In genomic region chr19:37227996-37228395, GRCh38 we compare ENCODE assay signal across 8 cellular contexts. TPM values are rescaled to one million over a fixed set of nuclear protein-coding genes. Genes with fewer than 3 reads are reported as not detected.
A peak's percentile ranks its signal among the peaks of the same experiment; 100 is the strongest.
DNase-seq lines count a peak whose midpoint lies in the region; ATAC-seq, FAIRE-seq and TF ChIP-seq lines count a peak whose summit lies in the region.

No MANE protein-coding gene starts in this region.

- CTCF ChIA-PET in BJ (lab: Yijun Ruan, JAX) = no interaction called here

- DNase-seq in BJ (ENCODE audit: low read depth) (no peak), kidney glomerular epithelial cell (lab: John Stamatoyannopoulos, UW) (no peak), MV-4-11 (lab: John Stamatoyannopoulos, UW) (no peak), H4 (ENCODE audit: low spot score) (no peak)
- DNase-seq in activated CD8-positive, alpha-beta memory T cell treated with anti-CD3 and anti-CD28 coated beads, Interleukin-2, amount 50 U/mL, for 4 hours = peak; percentile 26

- peaks cover 9% of the 10 kb centered on the region for H3K36me3 ChIP-seq in BJ (ENCODE audit: control insufficient read depth, insufficient read depth, low read length)

- H3K4me3 ChIP-seq in BJ (ENCODE audit: low read depth, low read length) = no peak overlapping the region

- peak; percentile 81 for FAIRE-seq in islet of Langerhans (lab: Jason Lieb, UNC)

- TF ChIP-seq CTCF in BJ (IDR thresholded peaks at IDR 0.05; ENCODE audit: insufficient read depth, low read depth, low read length) = peak; percentile 52
- peak; percentile 52 for TF ChIP-seq CTCF in GM12874 (IDR thresholded peaks at IDR 0.05; ENCODE audit: insufficient read depth, low read depth, low read length)

- POLR2A ChIA-PET in BJ (lab: Charles Lee) = no interaction called here

- no peaks in the 10 kb centered on the region for H3K27me3 ChIP-seq in BJ (ENCODE audit: control insufficient read depth, insufficient read depth, low read length)

- no peak for ATAC-seq in HG03097 (IDR thresholded peaks at IDR 0.05; ENCODE audit: low FRiP score, unreplicated experiment)

RNA-seq across cellular contexts. Expression of gene ZNF383, which starts 10.0 kb away (rescaled TPM):
- 2.1 and 3.3 TPM in 2 replicates for polyA plus RNA-seq in BJ (2011; rRNA removed)
- polyA minus RNA-seq in BJ (2011; rRNA and poly(A)+ RNA removed) = 4.8 and 6.0 TPM in 2 replicates
- 3.2 and 4.7 TPM in 2 replicates for total RNA-seq in H4 (2014; rRNA removed; shearing (Covaris generic))

RNA-seq across cellular contexts. Expression of gene ZNF585B, which starts 17.7 kb away (rescaled TPM):
- 13.3 and 15.0 TPM in 2 replicates for polyA plus RNA-seq in BJ (2011; rRNA removed)
- 14.7 and 23.3 TPM in 2 replicates for polyA minus RNA-seq in BJ (2011; rRNA and poly(A)+ RNA removed)
- 5.5 and 6.3 TPM in 2 replicates for total RNA-seq in H4 (2014; rRNA removed; shearing (Covaris generic))

RNA-seq across cellular contexts. Expression of gene ZNF585A, which starts 55.5 kb away (rescaled TPM):
- 8.2 and 10.4 TPM in 2 replicates for polyA plus RNA-seq in BJ (2011; rRNA removed)
- 2.1 and 4.4 TPM in 2 replicates for polyA minus RNA-seq in BJ (2011; rRNA and poly(A)+ RNA removed)
- 7.5 and 8.1 TPM in 2 replicates for total RNA-seq in H4 (2014; rRNA removed; shearing (Covaris generic))
